ENCODE assay signal across 14 cellular contexts in the genomic region with DNA sequence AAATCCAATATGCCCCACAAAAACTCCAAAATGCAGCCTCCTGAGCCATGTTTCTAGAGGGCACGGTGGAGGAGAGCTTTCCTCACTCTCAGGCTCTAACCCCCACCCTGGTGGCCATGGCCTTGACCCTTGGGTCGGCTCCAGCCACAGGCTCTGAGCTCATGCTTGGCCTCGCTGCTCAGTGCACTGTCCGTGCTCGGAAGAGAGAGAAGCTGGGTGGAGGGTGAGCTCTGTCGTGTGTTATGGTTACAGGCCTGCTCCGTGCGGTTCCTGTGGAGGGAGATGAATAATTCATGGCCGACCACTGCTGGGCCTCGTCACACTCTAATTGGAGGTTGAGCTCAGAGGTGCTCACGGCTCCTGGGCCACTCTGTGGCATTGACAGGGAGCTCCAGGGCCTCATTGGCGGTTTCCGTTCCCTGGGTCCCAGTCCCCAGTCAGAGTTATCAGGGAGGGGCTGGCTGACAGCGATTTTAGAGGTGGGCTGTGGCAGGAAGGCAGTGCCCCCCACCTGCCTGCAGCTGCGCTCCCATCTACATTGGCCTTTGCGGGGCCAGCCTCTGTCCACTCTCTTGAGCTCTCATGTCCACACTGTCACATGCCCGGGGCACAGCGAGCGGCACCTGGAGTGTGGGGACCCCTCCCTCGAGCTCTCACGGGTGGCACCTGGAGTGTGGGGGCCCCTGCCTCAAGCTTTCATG. TPM values are rescaled to one million over a fixed set of nuclear protein-coding genes. Genes with fewer than 3 reads are reported as not detected.
DNase-seq lines count a peak whose midpoint lies in the region; ATAC-seq and TF ChIP-seq lines count a peak whose summit lies in the region.
"Had no signal": no experiment of that assay in that cellular context is flagged by ENCODE, and none has a peak within 500 bp of the region (broad histone marks: within the 10 kb centered on the region; RNA-seq: fewer than 3 reads in every experiment).

No MANE protein-coding gene starts in this region.

- DNase-seq in CD14-positive monocyte (ENCODE audit: low spot score) = peak; percentile 41
- no peak for DNase-seq in IMR-90
- no peak for DNase-seq in naive B cell
- DNase-seq in progenitor cell of endocrine pancreas (ENCODE audit: low spot score, unreplicated experiment) = no peak
- DNase-seq in stimulated activated CD4-positive, alpha-beta T cell treated with anti-CD3 and anti-CD28 coated beads, Interleukin-4, amount 100 ng/mL, for 4 hours = no peak
- no peak for DNase-seq in NCI-H146 treated with DMSO at 0.1 percent for 48 hours (lab: John Stamatoyannopoulos, UW; ENCODE audit: unreplicated experiment)
- no peak for DNase-seq in SHP77 treated with DMSO at 0.1 percent for 48 hours (lab: John Stamatoyannopoulos, UW)
- DNase-seq: activated CD4-positive, alpha-beta T cell treated with anti-CD3 and anti-CD28 coated beads for 48 hours; activated effector memory CD4-positive, alpha-beta T cell treated with anti-CD3 and anti-CD28 coated beads, Interleukin-2, amount 50 U/mL, for 16 hours; HCEC 1CT; midbrain; NCI-H2171 treated with DMSO at 0.1 percent for 48 hours had no signal

- no peak overlapping the region for H3K9ac ChIP-seq in IMR-90 (ENCODE audit: low read depth, low read length)

- no peak overlapping the region for H4K5ac ChIP-seq in IMR-90 (ENCODE audit: low read depth, low read length)

- ATAC-seq in IMR-90 (ENCODE audit: low read depth) (no peak), naive B cell (ENCODE audit: low read depth in 2 of 2) (no peak)

- H2BK120ac ChIP-seq in IMR-90 (ENCODE audit: low read depth, low read length) = no peak overlapping the region

- TF ChIP-seq RAD21 in IMR-90 (IDR thresholded peaks at IDR 0.05; ENCODE audit: low read length) = no peak

- 77% methylated on average over 4 of the region's 21 CpGs; no CpG with 5 or more reads in 1 of the 2 experiments for WGBS in IMR-90 (ENCODE audit: extremely low coverage in 2 of 2, insufficient read length in 1 of 2), 2 experiments

- dilution Hi-C loops in IMR-90 (cut with HindIII; ENCODE audit: low sequenced_read_pairs, unreplicated experiment) = no loop called here

- H3K4me2 ChIP-seq in IMR-90 (ENCODE audit: low read depth, low read length) = no peak overlapping the region

- peaks cover 61% of the 10 kb centered on the region for H3K36me3 ChIP-seq in IMR-90 (ENCODE audit: control insufficient read depth, insufficient read depth, low read length)

- no peak overlapping the region for H3K23ac ChIP-seq in IMR-90 (ENCODE audit: low read depth, low read length)

- H3K4me3 Mint-ChIP-seq in CD14-positive monocyte (peak overlapping the region in 1 of 2 donors; percentile 35), brain (no peak overlapping the region), naive B cell (peak overlapping the region in 1 of 8 donors; percentile 37), progenitor cell of endocrine pancreas (ENCODE audit: low read depth) (no peak overlapping the region)

- CTCF ChIA-PET in IMR-90 (lab: Yijun Ruan, JAX) = no interaction called here

- no TSS peak for BruUV-seq in IMR-90 (replicated peaks; lab: Mats Ljungman, UMichigan)

- H3K14ac ChIP-seq in IMR-90 (replicated peaks; ENCODE audit: low read depth, low read length) = no peak overlapping the region

- H2AK9ac ChIP-seq in IMR-90 (replicated peaks; ENCODE audit: low read depth, low read length, poor library complexity) = peak overlapping the region; percentile 42

- in situ Hi-C loops in IMR-90 (cut with MboI; ENCODE audit: low sequenced_read_pairs) = no loop called here

- no peak overlapping the region for H2AK5ac ChIP-seq in IMR-90 (ENCODE audit: low read depth, low read length)

- H3K9me3 Mint-ChIP-seq in CD14-positive monocyte (peaks cover 0 to 5% (median 0%) of the 10 kb centered on the region in 7 donors), brain (no peaks in the 10 kb centered on the region), naive B cell (no peaks in the 10 kb centered on the region), progenitor cell of endocrine pancreas (ENCODE audit: low read depth) (no peaks in the 10 kb centered on the region)

- H3K79me1 ChIP-seq in IMR-90 (ENCODE audit: low read depth in 1 of 2, low read length in 2 of 2) = no peaks in the 10 kb centered on the region; a peak in 2 of 4 replicates

- no peak overlapping the region for H3K4me3 ChIP-seq in IMR-90 (ENCODE audit: insufficient read depth, low read depth, low read length)
- H3K4me3 ChIP-seq: esophagus muscularis mucosa had no signal

- no peak overlapping the region for H4K91ac ChIP-seq in IMR-90 (ENCODE audit: insufficient read depth, low read depth, low read length)

- H4K20me1 ChIP-seq in IMR-90 (ENCODE audit: insufficient read depth, low read length) = no peaks in the 10 kb centered on the region; the same call in 1 of the 2 replicates

- H3K27me3 ChIP-seq in IMR-90 (ENCODE audit: control insufficient read depth, insufficient read depth, low read length) = no peaks in the 10 kb centered on the region
- H3K27me3 ChIP-seq: esophagus muscularis mucosa had no signal

- H3K27ac ChIP-seq in IMR-90 (ENCODE audit: insufficient read depth, low read length) = no peak overlapping the region
- H3K27ac ChIP-seq: esophagus muscularis mucosa had no signal

- no peak overlapping the region for H2BK15ac ChIP-seq in IMR-90 (ENCODE audit: low read depth, low read length)

- POLR2A ChIA-PET in IMR-90 (lab: Charles Lee; ENCODE audit: unreplicated experiment) = no interaction called here

- H3K4me1 Mint-ChIP-seq in CD14-positive monocyte (peaks cover 45% of the 10 kb centered on the region), brain (peaks cover 25% of the 10 kb centered on the region), naive B cell (peaks cover 33 to 43% (median 36%) of the 10 kb centered on the region in 3 donors), progenitor cell of endocrine pancreas (ENCODE audit: low read depth) (no peaks in the 10 kb centered on the region)

- no peak overlapping the region for H2BK5ac ChIP-seq in IMR-90 (ENCODE audit: low read depth, low read length, poor library complexity, severe bottlenecking)

- intact Hi-C loops in CD14-positive monocyte (cut with micrococcal nuclease) (loop anchor here in 1 of 2 donors (10.0 kb wide), 1 partner anchor 414 kb away; the partner anchor contains the start of genes CTU2 and RNF166), IMR-90 (cut with micrococcal nuclease) (no loop called here)

- H3K4me1 ChIP-seq in IMR-90 (ENCODE audit: control insufficient read depth, insufficient read depth, low read length) = no peaks in the 10 kb centered on the region

- H3K9me3 ChIP-seq in IMR-90 (ENCODE audit: control insufficient read depth, insufficient read depth, low read length) = no peaks in the 10 kb centered on the region
- H3K9me3 ChIP-seq: esophagus muscularis mucosa had no signal

- peaks cover 64 to 68% of the 10 kb centered on the region in 2 donors for H3K36me3 Mint-ChIP-seq in CD14-positive monocyte
- peaks cover 43% of the 10 kb centered on the region for H3K36me3 Mint-ChIP-seq in brain
- peaks cover 4 to 19% of the 10 kb centered on the region in 2 donors for H3K36me3 Mint-ChIP-seq in naive B cell
- peaks cover 11% of the 10 kb centered on the region for H3K36me3 Mint-ChIP-seq in progenitor cell of endocrine pancreas (ENCODE audit: insufficient read depth)

- TF ChIP-seq POLR2A in IMR-90 (IDR thresholded peaks at IDR 0.05; ENCODE audit: low read depth, low read length) = no peak

- no peak overlapping the region for H3K18ac ChIP-seq in IMR-90 (ENCODE audit: low read depth, low read length)

- H3K27me3 Mint-ChIP-seq in CD14-positive monocyte (ENCODE audit: low read depth in 3 of 3) (peaks cover 0 to 3% (median 0%) of the 10 kb centered on the region in 3 donors), brain (no peaks in the 10 kb centered on the region), naive B cell (no peaks in the 10 kb centered on the region), progenitor cell of endocrine pancreas (no peaks in the 10 kb centered on the region)

- H4K8ac ChIP-seq in IMR-90 (ENCODE audit: low read depth in 2 of 2, low read length in 2 of 2) = no peak overlapping the region

- H2BK20ac ChIP-seq in IMR-90 (ENCODE audit: low read depth, low read length) = no peak overlapping the region

- H3K27ac Mint-ChIP-seq in CD14-positive monocyte (peak overlapping the region in 4 of 7 donors; percentile 7 to 58 (median 26)), brain (peak overlapping the region in 4 of 5 experiments; percentile 58 to 92 (median 74)), naive B cell (peak overlapping the region in 5 of 6 donors; percentile 32 to 95 (median 85)), progenitor cell of endocrine pancreas (no peak overlapping the region)

- H3K56ac ChIP-seq in IMR-90 (ENCODE audit: extremely low read depth, insufficient read depth, low read length) = no peak overlapping the region

- H3K4ac ChIP-seq in IMR-90 (ENCODE audit: low read depth, low read length) = no peak overlapping the region

- no peak overlapping the region for H2AFZ ChIP-seq in IMR-90 (replicated peaks; ENCODE audit: low read length, poor library complexity)

- H3K9me1 ChIP-seq in IMR-90 (ENCODE audit: insufficient read depth, low read length) = peaks cover 6% of the 10 kb centered on the region; the same call in 1 of the 2 replicates

- TF ChIP-seq CTCF in CD14-positive monocyte (IDR thresholded peaks at IDR 0.05) (no peak), IMR-90 (conservative IDR thresholded peaks at IDR 0.05; ENCODE audit: low read depth, low read length) (no peak), brain (conservative IDR thresholded peaks at IDR 0.05) (no peak), progenitor cell of endocrine pancreas (IDR thresholded peaks at IDR 0.05; ENCODE audit: unreplicated experiment) (no peak)

TF ChIP-seq in IMR-90, 13 proteins besides CTCF, POLR2A, EP300 and RAD21 (continues in another document):
- TF ChIP-seq RFX5 (IDR thresholded peaks at IDR 0.05; ENCODE audit: low read depth, low read length) (no peak), NFE2L2 (IDR thresholded peaks at IDR 0.05; ENCODE audit: low read depth, low read length) (no peak)

RNA-seq across cellular contexts. Expression of gene ACSF3, which starts 24.9 kb away (rescaled TPM):
- polyA plus RNA-seq in CD14-positive monocyte (10 to 100 TPM; 23.5 to 26.4 TPM), IMR-90 (2012; rRNA removed) (14.2 and 14.8 TPM in 2 replicates), brain (ENCODE audit: insufficient read depth, low read depth, low replicate concordance) (38.0 TPM), naive B cell (ENCODE audit: low read depth in 6 of 6) (10 to 100 TPM; 30.0 to 43.6 (median 33.9) TPM)
- total RNA-seq in IMR-90 (2012; rRNA removed) (9.5 and 10.6 TPM in 2 replicates), progenitor cell of endocrine pancreas (25.2 and 31.3 TPM in 2 replicates)
- 6.6 and 12.7 TPM in 2 replicates for polyA plus RNA-seq in IMR-90 (2012; cell fraction: cytosol; rRNA removed)
- 22.4 and 31.0 TPM in 2 replicates for polyA plus RNA-seq in IMR-90 (2012; cell fraction: nucleus; rRNA removed; ENCODE audit: low replicate concordance)

RNA-seq across cellular contexts. Expression of gene CDH15, which starts 53.0 kb away (rescaled TPM):
- not detected for polyA plus RNA-seq in CD14-positive monocyte
- 0.18 and 0.28 TPM in 2 replicates for total RNA-seq in IMR-90 (2012; rRNA removed)
- polyA plus RNA-seq in IMR-90 (2012; rRNA removed) = 0.62 and 0.65 TPM in 2 replicates
- polyA plus RNA-seq in IMR-90 (2012; cell fraction: cytosol; rRNA removed) = 0.74 and 0.78 TPM in 2 replicates
- 0.42 and 0.99 TPM in 2 replicates for polyA plus RNA-seq in IMR-90 (2012; cell fraction: nucleus; rRNA removed; ENCODE audit: low replicate concordance)
- not detected for polyA plus RNA-seq in brain (ENCODE audit: insufficient read depth, low read depth, low replicate concordance)
- not detected for polyA plus RNA-seq in naive B cell (ENCODE audit: low read depth in 6 of 6)
- total RNA-seq in progenitor cell of endocrine pancreas = not detected in 2 replicates
